ENCODE assay signal across 18 cellular contexts in genomic region chr1:115262886-115263285, GRCh38.
DNase-seq lines count a peak whose midpoint lies in the region; ATAC-seq, FAIRE-seq and TF ChIP-seq lines count a peak whose summit lies in the region.
"Had no signal": no experiment of that assay in that cellular context is flagged by ENCODE, and none has a peak within 500 bp of the region (broad histone marks: within the 10 kb centered on the region; RNA-seq: fewer than 3 reads in every experiment).

No MANE protein-coding gene starts in this region.

- peaks cover 5% of the 10 kb centered on the region for H3K27me3 Mint-ChIP-seq in astrocyte (ENCODE audit: low read depth, unreplicated experiment)
- peaks cover 19% of the 10 kb centered on the region for H3K27me3 Mint-ChIP-seq in activated T-helper 17 cell treated with anti-CD3 and anti-CD28 coated beads, Interleukin-2, amount 50 U/mL, for 72 hours

- no peaks in the 10 kb centered on the region for H4K20me1 ChIP-seq in astrocyte (ENCODE audit: insufficient read depth, low read length)

- no peak overlapping the region for H3K4me3 ChIP-seq in right atrium auricular region
- no peak overlapping the region for H3K4me3 ChIP-seq in astrocyte (ENCODE audit: insufficient read depth, low read depth, low read length)
- H3K4me3 ChIP-seq in fibroblast of mammary gland (ENCODE audit: control insufficient read depth, low read depth, low read length), result no peak overlapping the region

- no peak overlapping the region for H2AFZ ChIP-seq in astrocyte (ENCODE audit: low read depth, low read length)

- peaks cover 21% of the 10 kb centered on the region for H3K4me1 Mint-ChIP-seq in astrocyte (ENCODE audit: low read depth, unreplicated experiment)
- no peaks in the 10 kb centered on the region for H3K4me1 Mint-ChIP-seq in activated T-helper 17 cell treated with anti-CD3 and anti-CD28 coated beads, Interleukin-2, amount 50 U/mL, for 72 hours

- H3K27me3 ChIP-seq in right atrium auricular region, result no peaks in the 10 kb centered on the region
- H3K27me3 ChIP-seq in astrocyte (ENCODE audit: insufficient read depth, low read length), result no peaks in the 10 kb centered on the region

- no peaks in the 10 kb centered on the region for H3K36me3 Mint-ChIP-seq in astrocyte (ENCODE audit: low read depth, unreplicated experiment)
- no peaks in the 10 kb centered on the region for H3K36me3 Mint-ChIP-seq in activated T-helper 17 cell treated with anti-CD3 and anti-CD28 coated beads, Interleukin-2, amount 50 U/mL, for 72 hours (ENCODE audit: low read depth)

- peak; percentile 13 for FAIRE-seq in astrocyte (lab: Jason Lieb, UNC)
- FAIRE-seq: GM12892 had no signal

- H3K36me3 ChIP-seq in right atrium auricular region (no peaks in the 10 kb centered on the region), astrocyte (ENCODE audit: insufficient read depth, low read length) (no peaks in the 10 kb centered on the region)

- H3K9me3 Mint-ChIP-seq in astrocyte (ENCODE audit: unreplicated experiment), result peaks cover 8% of the 10 kb centered on the region
- peaks cover 5% of the 10 kb centered on the region for H3K9me3 Mint-ChIP-seq in activated T-helper 17 cell treated with anti-CD3 and anti-CD28 coated beads, Interleukin-2, amount 50 U/mL, for 72 hours

- H3K79me2 ChIP-seq in astrocyte (ENCODE audit: insufficient read depth, low read length), result no peaks in the 10 kb centered on the region

- H3K9ac ChIP-seq in astrocyte (ENCODE audit: low read length), result no peak overlapping the region
- H3K9ac ChIP-seq: KMS-11 had no signal

- H3K27ac ChIP-seq in right atrium auricular region, result peak overlapping the region in 1 of 2 donors; percentile 16
- H3K27ac ChIP-seq in astrocyte (ENCODE audit: low read depth, low read length), result no peak overlapping the region
- H3K27ac ChIP-seq: 22Rv1, C4-2B, KMS-11 had no signal

- no peak overlapping the region for H3K27ac Mint-ChIP-seq in astrocyte (ENCODE audit: unreplicated experiment)
- no peak overlapping the region for H3K27ac Mint-ChIP-seq in activated T-helper 17 cell treated with anti-CD3 and anti-CD28 coated beads, Interleukin-2, amount 50 U/mL, for 72 hours

- no peak for TF ChIP-seq CTCF in right atrium auricular region (IDR thresholded peaks at IDR 0.05)
- no peak for TF ChIP-seq CTCF in astrocyte (IDR thresholded peaks at IDR 0.05; ENCODE audit: insufficient read depth, low read depth, low read length)
- TF ChIP-seq CTCF in fibroblast of mammary gland (conservative IDR thresholded peaks at IDR 0.05; ENCODE audit: control insufficient read depth, insufficient read depth, low read depth, low read length), result no peak

- peak; percentile 38 for ATAC-seq in Right ventricle myocardium inferior
- ATAC-seq in activated T-helper 17 cell treated with anti-CD3 and anti-CD28 coated beads, Interleukin-2, amount 50 U/mL, for 72 hours (replicated peaks), result no peak

- no peak overlapping the region for H3K4me2 ChIP-seq in astrocyte (ENCODE audit: low read length)
- H3K4me2 ChIP-seq: KMS-11 had no signal

- no peak for TF ChIP-seq POLR2A in erythroblast (IDR thresholded peaks at IDR 0.05; ENCODE audit: low read length)

- H3K9me3 ChIP-seq in right atrium auricular region, result peaks cover 12 to 20% of the 10 kb centered on the region in 2 donors
- H3K9me3 ChIP-seq in astrocyte (ENCODE audit: insufficient read depth, low read depth, low read length), result peaks cover 5% of the 10 kb centered on the region

- no peaks in the 10 kb centered on the region for H3K4me1 ChIP-seq in right atrium auricular region
- H3K4me1 ChIP-seq in astrocyte (ENCODE audit: insufficient read depth, low read length), result peaks cover 3% of the 10 kb centered on the region

- no peak overlapping the region for H3K4me3 Mint-ChIP-seq in astrocyte (ENCODE audit: unreplicated experiment)
- no peak overlapping the region for H3K4me3 Mint-ChIP-seq in activated T-helper 17 cell treated with anti-CD3 and anti-CD28 coated beads, Interleukin-2, amount 50 U/mL, for 72 hours

- no peak for DNase-seq in Right ventricle myocardium inferior (ENCODE audit: missing footprints)
- DNase-seq in right atrium auricular region (ENCODE audit: low spot score), result no peak
- DNase-seq in astrocyte (ENCODE audit: low read depth), result peak; percentile 45
- peak; percentile 25 for DNase-seq in fibroblast of mammary gland (ENCODE audit: low read depth)
- peak; percentile 80 for DNase-seq in smooth muscle cell of the brain vasculature (ENCODE audit: low read depth, low spot score)
- DNase-seq in erythroblast (lab: John Stamatoyannopoulos, UW), result no peak
- no peak for DNase-seq in dermis blood vessel endothelial cell
- DNase-seq: NCI-H1092, NCI-H1694, NCI-H2107, NCI-H345, NCI-H526 treated with DMSO at 0.1 percent for 48 hours, RPMI8226 had no signal

- intact Hi-C loops in Right ventricle myocardium inferior (cut with DNase I), result no loop called here

Comparison
In these comparisons a context has a peak if more than half of its experiments do, and no peak if none do; other contexts are left out.
1. DNase-seq: peak in astrocyte (single experiment), fibroblast of mammary gland (single experiment) and smooth muscle cell of the brain vasculature (single experiment); none in Right ventricle myocardium inferior (single experiment), right atrium auricular region (single experiment), erythroblast (0 of 2) and dermis blood vessel endothelial cell (single experiment).